In genomic region chr3:121295453-121295852, GRCh38 we compare ENCODE assay signal across 16 cellular contexts.
A peak's percentile ranks its signal among the peaks of the same experiment; 100 is the strongest.
DNase-seq lines count a peak whose midpoint lies in the region; ATAC-seq, FAIRE-seq and TF ChIP-seq lines count a peak whose summit lies in the region.
"Had no signal": no experiment of that assay in that cellular context is flagged by ENCODE, and none has a peak within 500 bp of the region (broad histone marks: within the 10 kb centered on the region; RNA-seq: fewer than 3 reads in every experiment).

No MANE protein-coding gene starts in this region.

- CTCF ChIA-PET in RWPE1 (lab: Yijun Ruan, JAX) = no interaction called here

- H3K27ac ChIP-seq in RWPE1 = no peak overlapping the region
- H3K27ac ChIP-seq: BLaER1 had no signal

- H3K27me3 Mint-ChIP-seq in HFFc6 (ENCODE audit: insufficient read depth) = no peaks in the 10 kb centered on the region
- H3K27me3 Mint-ChIP-seq: CD8-positive, alpha-beta memory T cell had no signal

- H3K36me3 Mint-ChIP-seq in HFFc6 (ENCODE audit: low read depth) = no peaks in the 10 kb centered on the region
- H3K36me3 Mint-ChIP-seq: CD8-positive, alpha-beta memory T cell had no signal

- POLR2A ChIA-PET in RWPE1 (lab: Yijun Ruan, JAX; ENCODE audit: low non-redundant PET) = no interaction called here

- no peak for FAIRE-seq in HTR-8/SVneo (lab: Jason Lieb, UNC)
- FAIRE-seq: GM12878, GM18507, K562 had no signal

- no peaks in the 10 kb centered on the region for H3K4me1 Mint-ChIP-seq in HFFc6 (ENCODE audit: low read depth)
- H3K4me1 Mint-ChIP-seq: CD8-positive, alpha-beta memory T cell; H9 had no signal

- no peak overlapping the region for H3K4me3 ChIP-seq in fibroblast of villous mesenchyme (ENCODE audit: low read depth, low read length)
- H3K4me3 ChIP-seq: BLaER1, GM12878, K562 had no signal

- no peak overlapping the region for H3K4me3 Mint-ChIP-seq in HFFc6
- H3K4me3 Mint-ChIP-seq: CD8-positive, alpha-beta memory T cell; H9 had no signal

- TF ChIP-seq CTCF in RWPE1 (conservative IDR thresholded peaks at IDR 0.05; ENCODE audit: low read depth) = no peak
- no peak for TF ChIP-seq CTCF in fibroblast of villous mesenchyme (IDR thresholded peaks at IDR 0.05; ENCODE audit: insufficient read depth, low read depth, low read length)
- TF ChIP-seq CTCF in HFFc6 (IDR thresholded peaks at IDR 0.05) = no peak

- no peak for ATAC-seq in GM19351 (IDR thresholded peaks at IDR 0.05; ENCODE audit: unreplicated experiment)
- ATAC-seq: GM12878, K562 had no signal

- peak; percentile 10 for DNase-seq in HTR-8/SVneo (ENCODE audit: insufficient read length, low spot score)
- DNase-seq in RWPE1 (ENCODE audit: low spot score) = peak; percentile 28
- peak; percentile 1 for DNase-seq in fibroblast of villous mesenchyme (ENCODE audit: low read depth)
- DNase-seq in NCI-H2227 treated with DMSO at 0.1 percent for 48 hours (lab: John Stamatoyannopoulos, UW) = no peak
- DNase-seq in activated CD4-positive, alpha-beta T cell treated with anti-CD3 and anti-CD28 coated beads for 48 hours = no peak
- no peak for DNase-seq in HFFc6
- DNase-seq: Caco-2; CD8-positive, alpha-beta memory T cell; DMS53; GOT3; H9 had no signal

- no peak overlapping the region for H3K27ac Mint-ChIP-seq in HFFc6
- H3K27ac Mint-ChIP-seq: CD8-positive, alpha-beta memory T cell; H9 had no signal

- H3K9me3 Mint-ChIP-seq in HFFc6 = peaks cover 4% of the 10 kb centered on the region; the same call in 1 of the 2 replicates

Comparison
In these comparisons a context has a peak if more than half of its experiments do, and no peak if none do; other contexts are left out.
1. DNase-seq: peak in HTR-8/SVneo (single experiment), RWPE1 (single experiment) and fibroblast of villous mesenchyme (single experiment); none in NCI-H2227 treated with DMSO at 0.1 percent for 48 hours (single experiment), activated CD4-positive, alpha-beta T cell treated with anti-CD3 and anti-CD28 coated beads for 48 hours (single experiment) and HFFc6 (single experiment).